ENCODE assay signal across 8 cellular contexts in the genomic region with DNA sequence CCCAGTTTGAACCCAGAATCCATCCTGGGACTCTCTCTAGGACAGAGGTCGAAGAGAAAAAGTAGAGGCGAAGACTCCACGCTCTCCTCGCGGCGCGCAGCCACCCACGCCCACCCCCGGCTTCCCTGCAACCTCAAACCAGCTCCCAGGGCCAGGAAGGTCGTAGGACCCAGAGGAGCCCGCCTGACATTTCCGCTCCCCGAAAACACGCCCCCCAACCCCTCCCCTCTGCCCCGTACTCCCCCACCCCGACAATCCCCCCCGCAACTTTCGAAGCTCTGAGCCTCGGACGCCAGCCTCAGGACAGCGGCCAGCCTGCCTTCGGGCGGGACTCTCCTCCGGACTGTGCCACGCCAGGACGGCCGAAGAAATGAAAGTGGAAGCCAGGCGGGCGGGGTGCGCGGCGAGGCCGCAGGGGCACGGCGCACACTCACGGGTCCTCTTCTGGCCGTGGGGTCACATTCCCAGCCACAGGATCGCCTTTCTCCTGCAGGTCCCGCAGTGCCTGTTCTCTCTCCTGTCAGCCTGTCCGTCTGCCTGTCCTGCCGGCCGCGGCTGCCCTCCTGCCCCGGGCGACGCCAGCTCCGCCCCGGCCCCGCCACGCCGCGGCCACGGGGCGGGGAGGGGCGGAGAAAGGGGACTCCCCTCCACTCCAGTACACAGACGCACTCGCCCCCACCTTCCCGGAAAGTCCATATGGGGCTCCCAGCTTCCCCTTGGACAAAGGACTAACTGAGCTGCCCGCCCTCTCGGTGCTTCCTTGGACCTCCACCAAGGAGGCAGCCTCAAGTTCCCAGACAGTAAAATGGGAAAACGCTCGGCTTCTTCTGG. TPM values are rescaled to one million over a fixed set of nuclear protein-coding genes. Genes with fewer than 3 reads are reported as not detected.
DNase-seq lines count a peak whose midpoint lies in the region; TF ChIP-seq lines count a peak whose summit lies in the region.

A gene (minus strand): TSS at position 535 of the 831 bp plus-strand sequence. CDS start 3,490 bp downstream, outside the sequence.

- H3K27me3 ChIP-seq in GM23248 (replicated peaks; ENCODE audit: insufficient read depth) (no peaks in the 10 kb centered on the region), Loucy (ENCODE audit: insufficient read depth, low read length, poor library complexity, severe bottlenecking) (no peaks in the 10 kb centered on the region), colonic mucosa (no peaks in the 10 kb centered on the region)

- H3K4me2 ChIP-seq in GM23248 (ENCODE audit: unreplicated experiment): peak within 1 kb of the TSS; percentile 76
- peak within 1 kb of the TSS; percentile 100 for H3K4me2 ChIP-seq in Loucy (ENCODE audit: low read depth, low read length, poor library complexity, severe bottlenecking)

- peak within 1 kb of the TSS; percentile 86 for H2AFZ ChIP-seq in GM23248
- H2AFZ ChIP-seq in Loucy (ENCODE audit: low read length): peak within 1 kb of the TSS; percentile 93

- H3K4me1 ChIP-seq in GM23248 (ENCODE audit: insufficient read depth) (peaks cover 31% of the 10 kb centered on the region), Loucy (ENCODE audit: insufficient read depth, low read length, poor library complexity, severe bottlenecking) (peaks cover 66% of the 10 kb centered on the region), colonic mucosa (peaks cover 5% of the 10 kb centered on the region)

- DNase-seq in G401 (ENCODE audit: low spot score): peak; percentile 95
- DNase-seq in GM23248: peak; percentile 88
- peak; percentile 84 for DNase-seq in activated CD4-positive, alpha-beta T cell treated with anti-CD3 and anti-CD28 coated beads for 4 hours
- DNase-seq in colonic mucosa: peak; percentile 87
- peak; percentile 81 for DNase-seq in left kidney (ENCODE audit: low read depth, low spot score)
- DNase-seq in stimulated activated CD4-positive, alpha-beta T cell treated with anti-CD3 and anti-CD28 coated beads, Interleukin-2, amount 100 ng/mL, for 24 hours: peak; percentile 69 to 73
- no peak for DNase-seq in NCI-H1694 treated with DMSO at 0.1 percent for 48 hours (lab: John Stamatoyannopoulos, UW)

- H3K27ac ChIP-seq in GM23248 (peak within 1 kb of the TSS; percentile 77), colonic mucosa (peak within 1 kb of the TSS; percentile 88)

- H3K4me3 ChIP-seq in GM23248: peak within 1 kb of the TSS; percentile 88
- H3K4me3 ChIP-seq in Loucy (ENCODE audit: low read length, poor library complexity, severe bottlenecking): peak within 1 kb of the TSS; percentile 93
- H3K4me3 ChIP-seq in colonic mucosa: peak within 1 kb of the TSS; percentile 63

- no peaks in the 10 kb centered on the region for H4K20me1 ChIP-seq in GM23248 (ENCODE audit: insufficient read depth)
- no peaks in the 10 kb centered on the region for H4K20me1 ChIP-seq in Loucy (ENCODE audit: insufficient read depth, low read length, poor library complexity, severe bottlenecking)

- H3F3A ChIP-seq in GM23248 (ENCODE audit: insufficient read depth): peaks cover 3% of the 10 kb centered on the region
- H3F3A ChIP-seq in Loucy (ENCODE audit: low read depth): no peaks in the 10 kb centered on the region

- peak within 1 kb of the TSS; percentile 92 for H3K9ac ChIP-seq in GM23248
- H3K9ac ChIP-seq in Loucy (ENCODE audit: low read depth, low read length, poor library complexity, severe bottlenecking): peak within 1 kb of the TSS; percentile 78
- peak within 1 kb of the TSS; percentile 71 to 87 for H3K9ac ChIP-seq in colonic mucosa (ENCODE audit: low read depth in 2 of 2, low read length in 2 of 2)

- H3K36me3 ChIP-seq in GM23248 (ENCODE audit: low read depth) (no peaks in the 10 kb centered on the region), Loucy (ENCODE audit: insufficient read depth, low read length) (no peaks in the 10 kb centered on the region), colonic mucosa (no peaks in the 10 kb centered on the region)

- WGBS in GM23248 (ENCODE audit: low coverage in 1 of 2, low lambda C conversion rate in 2 of 2, missing lambda C conversion rate in 2 of 2), 2 experiments: 1 to 2% methylated on average over 40 to 44 of the region's 62 CpGs

- H3K9me2 ChIP-seq in GM23248 (ENCODE audit: insufficient read depth) (no peaks in the 10 kb centered on the region), Loucy (replicated peaks; ENCODE audit: low read depth, low read length) (no peaks in the 10 kb centered on the region)

- peaks cover 21% of the 10 kb centered on the region for H3K79me2 ChIP-seq in GM23248 (ENCODE audit: insufficient read depth)
- peaks cover 19% of the 10 kb centered on the region; the same call in 1 of the 2 replicates for H3K79me2 ChIP-seq in Loucy (ENCODE audit: insufficient read depth, low read length)

- intact Hi-C loops in colonic mucosa (cut with DNase I): no loop called here

- H3K9me3 ChIP-seq in GM23248 (ENCODE audit: low read depth) (no peaks in the 10 kb centered on the region), Loucy (ENCODE audit: insufficient read depth, low read depth, low read length) (no peaks in the 10 kb centered on the region), colonic mucosa (no peaks in the 10 kb centered on the region)

- TF ChIP-seq CTCF in Loucy (conservative IDR thresholded peaks at IDR 0.05; ENCODE audit: low read length): no peak
- no peak for TF ChIP-seq CTCF in colonic mucosa (IDR thresholded peaks at IDR 0.05)

- in situ Hi-C loops in G401 (cut with HindIII; ENCODE audit: low sequenced_read_pairs): no loop called here
- in situ Hi-C loops in GM23248 (cut with MboI): no loop called here

RNA-seq across cellular contexts. Expression of the gene that starts here (rescaled TPM):
- 4.0 and 6.8 TPM in 2 replicates for total RNA-seq in G401 (2014; rRNA removed; shearing (Covaris generic))
- 5.9 and 7.0 TPM in 2 replicates for total RNA-seq in GM23248 (2014; rRNA removed; shearing (Covaris generic))
- 4.7 and 6.1 TPM in 2 replicates for polyA plus RNA-seq in GM23248 (2016; fragmentation: Nextera tagmentation; extraction: Ambion mirVana)
- total RNA-seq in colonic mucosa: 10 to 100 TPM; 11.8 to 16.3 TPM
